8 cellular contexts compared by ENCODE assay signal in genomic region chr2:203453858-203454451, GRCh38.
DNase-seq lines count a peak whose midpoint lies in the region; ATAC-seq and TF ChIP-seq lines count a peak whose summit lies in the region.

No MANE protein-coding gene starts in this region.

- peaks cover 11% of the 10 kb centered on the region for H3K36me3 ChIP-seq in WERI-Rb-1

- no peak overlapping the region for H3K27ac Mint-ChIP-seq in Calu3 (ENCODE audit: unreplicated experiment)

- H3K27me3 Mint-ChIP-seq in Calu3 (ENCODE audit: unreplicated experiment): no peaks in the 10 kb centered on the region

- ATAC-seq in GM21529 (IDR thresholded peaks at IDR 0.05; ENCODE audit: unreplicated experiment) (peak; percentile 79), omental fat pad (ENCODE audit: low FRiP score) (peak; percentile 60), HG02571 (IDR thresholded peaks at IDR 0.05; ENCODE audit: unreplicated experiment) (no peak), HG03571 (IDR thresholded peaks at IDR 0.05; ENCODE audit: unreplicated experiment) (no peak)

- H3K27ac ChIP-seq in WERI-Rb-1: no peak overlapping the region

- TF ChIP-seq CTCF in Calu3 (IDR thresholded peaks at IDR 0.05; ENCODE audit: unreplicated experiment) (peak; percentile 57), WERI-Rb-1 (IDR thresholded peaks at IDR 0.05; ENCODE audit: low read depth, low read length) (peak; percentile 61), omental fat pad (IDR thresholded peaks at IDR 0.05) (no peak)

- H3K27me3 ChIP-seq in WERI-Rb-1 (ENCODE audit: insufficient read depth, low read depth, severe bottlenecking): no peaks in the 10 kb centered on the region

- no peaks in the 10 kb centered on the region for H3K9me3 ChIP-seq in WERI-Rb-1 (ENCODE audit: severe bottlenecking)

- H3K4me1 Mint-ChIP-seq in Calu3 (ENCODE audit: low read depth, unreplicated experiment): peaks cover 16% of the 10 kb centered on the region

- no peak overlapping the region for H3K4me3 ChIP-seq in WERI-Rb-1 (ENCODE audit: low read depth, low read length)

- H3K36me3 Mint-ChIP-seq in Calu3 (ENCODE audit: insufficient read depth, unreplicated experiment): peaks cover 57% of the 10 kb centered on the region

- H3K4me3 Mint-ChIP-seq in Calu3 (ENCODE audit: low read depth, unreplicated experiment): no peak overlapping the region

- DNase-seq in Calu3: peak; percentile 46
- peak; percentile 8 for DNase-seq in NCI-H2081 treated with DMSO at 0.1 percent for 48 hours (lab: John Stamatoyannopoulos, UW)
- DNase-seq in WERI-Rb-1: no peak
- peak; percentile 70 for DNase-seq in fibroblast of the conjunctiva (ENCODE audit: low read depth)
- DNase-seq in omental fat pad (ENCODE audit: low spot score): no peak

- BruUV-seq in Calu3 (replicated peaks; lab: Mats Ljungman, UMichigan): no TSS peak

- intact Hi-C loops in Calu3 (cut with micrococcal nuclease; ENCODE audit: unreplicated experiment): loop anchor here (5.0 kb wide), 1 partner anchor 227 kb away; no protein-coding TSS in a partner anchor

- no peaks in the 10 kb centered on the region for H3K9me3 Mint-ChIP-seq in Calu3 (ENCODE audit: low read depth, unreplicated experiment)

- CTCF ChIA-PET in Calu3 (lab: Charles Lee): interaction anchor here (0.5 kb wide), 1 partner anchor 270 kb away, joined by 7 read pairs; no protein-coding TSS in a partner anchor

Comparison
In these comparisons a context has a peak if more than half of its experiments do, and no peak if none do; other contexts are left out.
1. DNase-seq: peak in Calu3 (single experiment), NCI-H2081 treated with DMSO at 0.1 percent for 48 hours (single experiment) and fibroblast of the conjunctiva (single experiment); none in WERI-Rb-1 (single experiment) and omental fat pad (single experiment).
2. CTCF ChIP-seq: peak in Calu3 (single experiment) and WERI-Rb-1 (single experiment); none in omental fat pad (0 of 3).
3. ATAC-seq: peak in GM21529 (single experiment) and omental fat pad (single experiment); none in HG02571 (single experiment) and HG03571 (single experiment).